ENCODE assay signal across 1 cellular context in genomic region chr15:77540346-77541060, GRCh38.
TF ChIP-seq lines count a peak whose summit lies in the region.

No MANE protein-coding gene starts in this region.

TF ChIP-seq in HepG2, 621 proteins besides CTCF, POLR2A, EP300 and RAD21 (continued from another document):
- TF ChIP-seq KIAA2018 (CRISPR knock-in tag; IDR thresholded peaks at IDR 0.05; ENCODE audit: borderline replicate concordance) (no peak), PHF20 (CRISPR knock-in tag; IDR thresholded peaks at IDR 0.05) (no peak)
